ENCODE assay signal across 20 cellular contexts in genomic region chr2:70921031-70921430, GRCh38. TPM values are rescaled to one million over a fixed set of nuclear protein-coding genes. Genes with fewer than 3 reads are reported as not detected.
"Had no signal": no experiment of that assay in that cellular context is flagged by ENCODE, and none has a peak within 500 bp of the region (broad histone marks: within the 10 kb centered on the region; RNA-seq: fewer than 3 reads in every experiment).

No MANE protein-coding gene starts in this region.

- H3K9me3 ChIP-seq: colonic mucosa, right lobe of liver, testis, upper lobe of right lung had no signal

- H3K9me3 Mint-ChIP-seq: activated CD4-positive, alpha-beta memory T cell treated with anti-CD3 and anti-CD28 coated beads, Interleukin-2, amount 10 ng/mL, durations not matched to agents 7 days and 5 days; activated naive CD4-positive, alpha-beta T cell treated with anti-CD3 and anti-CD28 coated beads, Interleukin-2, amount 50 U/mL, for 24 hours; activated T-helper 17 cell treated with anti-CD3 and anti-CD28 coated beads, Interleukin-2, amount 50 U/mL, for 72 hours; stimulated activated naive CD8-positive, alpha-beta T cell treated with anti-CD3 and anti-CD28 coated beads, Interleukin-15, amount 100 ng/mL, for 72 hours had no signal

- DNase-seq: activated CD4-positive, alpha-beta memory T cell treated with anti-CD3 and anti-CD28 coated beads, Interleukin-2, amount 10 ng/mL, durations not matched to agents 7 days and 5 days; activated CD4-positive, alpha-beta T cell treated with anti-CD3 and anti-CD28 coated beads for 36 hours; amniotic stem cell; caudate nucleus; colonic mucosa; effector CD4-positive, alpha-beta T cell; foreskin fibroblast; glutamatergic neuron; mesendoderm; nephron progenitor cell; stimulated activated CD4-positive, alpha-beta T cell treated with anti-CD3 and anti-CD28 coated beads, Interleukin-1b, Interleukin-23, amount 100 ng/mL, for 48 hours; T-helper 17 cell; testis; upper lobe of right lung had no signal

- H3K4me3 ChIP-seq: colonic mucosa, right lobe of liver, testis, upper lobe of right lung had no signal

- H3K27ac Mint-ChIP-seq: activated CD4-positive, alpha-beta memory T cell treated with anti-CD3 and anti-CD28 coated beads, Interleukin-2, amount 10 ng/mL, durations not matched to agents 7 days and 5 days; activated CD4-positive, alpha-beta T cell treated with anti-CD3 and anti-CD28 coated beads for 36 hours; activated naive CD4-positive, alpha-beta T cell treated with anti-CD3 and anti-CD28 coated beads, Interleukin-2, amount 50 U/mL, for 24 hours; activated T-helper 17 cell treated with anti-CD3 and anti-CD28 coated beads, Interleukin-2, amount 50 U/mL, for 72 hours; nephron progenitor cell; stimulated activated naive CD8-positive, alpha-beta T cell treated with anti-CD3 and anti-CD28 coated beads, Interleukin-15, amount 100 ng/mL, for 72 hours; T-helper 17 cell had no signal

- H3K27me3 ChIP-seq: colonic mucosa, right lobe of liver, testis, upper lobe of right lung had no signal

- H3K36me3 Mint-ChIP-seq: activated naive CD4-positive, alpha-beta T cell treated with anti-CD3 and anti-CD28 coated beads, Interleukin-2, amount 50 U/mL, for 24 hours had no signal

- H3K4me1 Mint-ChIP-seq: activated CD4-positive, alpha-beta memory T cell treated with anti-CD3 and anti-CD28 coated beads, Interleukin-2, amount 10 ng/mL, durations not matched to agents 7 days and 5 days; activated CD4-positive, alpha-beta T cell treated with anti-CD3 and anti-CD28 coated beads for 36 hours; activated naive CD4-positive, alpha-beta T cell treated with anti-CD3 and anti-CD28 coated beads, Interleukin-2, amount 50 U/mL, for 24 hours; activated T-helper 17 cell treated with anti-CD3 and anti-CD28 coated beads, Interleukin-2, amount 50 U/mL, for 72 hours; T-helper 17 cell had no signal

- ATAC-seq: activated CD4-positive, alpha-beta T cell treated with anti-CD3 and anti-CD28 coated beads for 36 hours; activated T-helper 17 cell treated with anti-CD3 and anti-CD28 coated beads, Interleukin-2, amount 50 U/mL, for 72 hours; right lobe of liver; stimulated activated naive CD8-positive, alpha-beta T cell treated with anti-CD3 and anti-CD28 coated beads, Interleukin-15, amount 100 ng/mL, for 72 hours; T-helper 17 cell; upper lobe of right lung had no signal

- H3K36me3 ChIP-seq: colonic mucosa, right lobe of liver, upper lobe of right lung had no signal

- H3K27ac ChIP-seq: colonic mucosa, right lobe of liver, testis, upper lobe of right lung had no signal

- H3K4me3 Mint-ChIP-seq: activated CD4-positive, alpha-beta memory T cell treated with anti-CD3 and anti-CD28 coated beads, Interleukin-2, amount 10 ng/mL, durations not matched to agents 7 days and 5 days; activated CD4-positive, alpha-beta T cell treated with anti-CD3 and anti-CD28 coated beads for 36 hours; activated naive CD4-positive, alpha-beta T cell treated with anti-CD3 and anti-CD28 coated beads, Interleukin-2, amount 50 U/mL, for 24 hours; activated T-helper 17 cell treated with anti-CD3 and anti-CD28 coated beads, Interleukin-2, amount 50 U/mL, for 72 hours; nephron progenitor cell; stimulated activated naive CD8-positive, alpha-beta T cell treated with anti-CD3 and anti-CD28 coated beads, Interleukin-15, amount 100 ng/mL, for 72 hours; T-helper 17 cell had no signal

- H3K4me1 ChIP-seq: colonic mucosa, right lobe of liver, testis, upper lobe of right lung had no signal

RNA-seq across cellular contexts. Expression of gene ATP6V1B1, which starts 14.7 kb away (rescaled TPM):
- total RNA-seq: activated CD4-positive, alpha-beta memory T cell treated with anti-CD3 and anti-CD28 coated beads, Interleukin-2, amount 10 ng/mL, durations not matched to agents 7 days and 5 days; activated CD4-positive, alpha-beta T cell treated with anti-CD3 and anti-CD28 coated beads for 36 hours; activated T-helper 17 cell treated with anti-CD3 and anti-CD28 coated beads, Interleukin-2, amount 50 U/mL, for 72 hours; colonic mucosa; liver; pulmonary artery endothelial cell; T-helper 17 cell had no signal
- polyA plus RNA-seq: liver had no signal

RNA-seq across cellular contexts. Expression of gene VAX2, which starts 20.7 kb away (rescaled TPM):
- total RNA-seq: activated CD4-positive, alpha-beta memory T cell treated with anti-CD3 and anti-CD28 coated beads, Interleukin-2, amount 10 ng/mL, durations not matched to agents 7 days and 5 days; activated CD4-positive, alpha-beta T cell treated with anti-CD3 and anti-CD28 coated beads for 36 hours; activated T-helper 17 cell treated with anti-CD3 and anti-CD28 coated beads, Interleukin-2, amount 50 U/mL, for 72 hours; colonic mucosa; liver; right lobe of liver; T-helper 17 cell had no signal

RNA-seq across cellular contexts. Expression of gene ANKRD53, which starts 57.4 kb away (rescaled TPM):
- total RNA-seq: activated CD4-positive, alpha-beta memory T cell treated with anti-CD3 and anti-CD28 coated beads, Interleukin-2, amount 10 ng/mL, durations not matched to agents 7 days and 5 days had no signal
